Comparison of ENCODE assay signal across 1 cellular context in the genomic region with DNA sequence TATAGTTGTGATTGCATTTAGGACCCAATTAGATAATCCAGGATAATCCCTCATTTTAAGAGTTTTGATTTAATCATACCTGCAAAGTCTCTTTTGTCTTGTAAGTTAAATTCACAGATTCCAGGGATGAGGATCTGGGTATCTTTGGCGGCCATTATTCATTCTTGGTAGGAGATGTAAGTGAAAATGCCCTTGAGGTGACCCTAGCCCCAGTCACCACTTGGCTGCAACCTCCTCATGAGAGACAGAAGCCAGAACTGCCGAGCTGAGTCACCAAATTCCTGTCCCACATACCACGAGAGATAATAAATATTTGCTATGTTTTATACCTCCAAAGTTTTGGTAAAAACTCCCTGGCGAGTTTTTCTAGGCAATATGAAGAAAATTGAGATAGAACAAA.
A peak's percentile ranks its signal among the peaks of the same experiment; 100 is the strongest.
TF ChIP-seq lines count a peak whose summit lies in the region.

No MANE protein-coding gene starts in this region.

TF ChIP-seq in SK-N-SH, 30 proteins besides CTCF, POLR2A, EP300 and RAD21 (continued from another document):
- TF ChIP-seq, protein P1, sequence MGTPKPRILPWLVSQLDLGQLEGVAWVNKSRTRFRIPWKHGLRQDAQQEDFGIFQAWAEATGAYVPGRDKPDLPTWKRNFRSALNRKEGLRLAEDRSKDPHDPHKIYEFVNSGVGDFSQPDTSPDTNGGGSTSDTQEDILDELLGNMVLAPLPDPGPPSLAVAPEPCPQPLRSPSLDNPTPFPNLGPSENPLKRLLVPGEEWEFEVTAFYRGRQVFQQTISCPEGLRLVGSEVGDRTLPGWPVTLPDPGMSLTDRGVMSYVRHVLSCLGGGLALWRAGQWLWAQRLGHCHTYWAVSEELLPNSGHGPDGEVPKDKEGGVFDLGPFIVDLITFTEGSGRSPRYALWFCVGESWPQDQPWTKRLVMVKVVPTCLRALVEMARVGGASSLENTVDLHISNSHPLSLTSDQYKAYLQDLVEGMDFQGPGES (IDR thresholded peaks at IDR 0.05; ENCODE audit: low read depth, low read length): no peak
- TF ChIP-seq, protein P2, sequence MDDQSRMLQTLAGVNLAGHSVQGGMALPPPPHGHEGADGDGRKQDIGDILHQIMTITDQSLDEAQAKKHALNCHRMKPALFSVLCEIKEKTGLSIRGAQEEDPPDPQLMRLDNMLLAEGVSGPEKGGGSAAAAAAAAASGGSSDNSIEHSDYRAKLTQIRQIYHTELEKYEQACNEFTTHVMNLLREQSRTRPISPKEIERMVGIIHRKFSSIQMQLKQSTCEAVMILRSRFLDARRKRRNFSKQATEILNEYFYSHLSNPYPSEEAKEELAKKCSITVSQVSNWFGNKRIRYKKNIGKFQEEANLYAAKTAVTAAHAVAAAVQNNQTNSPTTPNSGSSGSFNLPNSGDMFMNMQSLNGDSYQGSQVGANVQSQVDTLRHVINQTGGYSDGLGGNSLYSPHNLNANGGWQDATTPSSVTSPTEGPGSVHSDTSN (IDR thresholded peaks at IDR 0.05): peak; percentile 96
- TF ChIP-seq, protein P3, sequence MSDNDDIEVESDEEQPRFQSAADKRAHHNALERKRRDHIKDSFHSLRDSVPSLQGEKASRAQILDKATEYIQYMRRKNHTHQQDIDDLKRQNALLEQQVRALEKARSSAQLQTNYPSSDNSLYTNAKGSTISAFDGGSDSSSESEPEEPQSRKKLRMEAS (IDR thresholded peaks at IDR 0.05; ENCODE audit: low read depth): peak; percentile 41; the same call in 1 of the 2 replicates
- TF ChIP-seq SIN3A (IDR thresholded peaks at IDR 0.05; ENCODE audit: borderline replicate concordance, low read depth, low read length) (no peak), RFX5 (IDR thresholded peaks at IDR 0.05; ENCODE audit: low read length) (no peak), GATA2 (CRISPR knock-in tag; IDR thresholded peaks at IDR 0.05) (no peak), NFIC (IDR thresholded peaks at IDR 0.05; ENCODE audit: borderline replicate concordance) (peak; percentile 97), ELF1 (IDR thresholded peaks at IDR 0.05) (no peak), NRF1 (IDR thresholded peaks at IDR 0.05; ENCODE audit: low read depth, low read length) (no peak), MXI1 (IDR thresholded peaks at IDR 0.05; ENCODE audit: low read depth, low read length) (no peak)
